Comparison of ENCODE assay signal across 16 cellular contexts in genomic region chr5:16461026-16461425, GRCh38. TPM values are rescaled to one million over a fixed set of nuclear protein-coding genes. Genes with fewer than 3 reads are reported as not detected.
DNase-seq lines count a peak whose midpoint lies in the region; ATAC-seq and TF ChIP-seq lines count a peak whose summit lies in the region.
"Had no signal": no experiment of that assay in that cellular context is flagged by ENCODE, and none has a peak within 500 bp of the region (broad histone marks: within the 10 kb centered on the region; RNA-seq: fewer than 3 reads in every experiment).

No MANE protein-coding gene starts in this region.

- DNase-seq in AG04449 (ENCODE audit: low read depth, low spot score) (peak; percentile 59), iris pigment epithelial cell (ENCODE audit: low read depth) (peak; percentile 95), GM03348 (ENCODE audit: low spot score) (no peak), NCI-H1694 (lab: John Stamatoyannopoulos, UW) (no peak)
- no peak for DNase-seq in CD8-positive, alpha-beta memory T cell
- DNase-seq: adrenal gland, gastrocnemius medialis, islet precursor cell, NCI-H1092 treated with DMSO at 0.1 percent for 48 hours, NCI-H446 treated with DMSO at 0.1 percent for 48 hours, PC-3 had no signal

- no peak overlapping the region for H3K27ac ChIP-seq in CD8-positive, alpha-beta memory T cell (ENCODE audit: low read depth, low read length)
- H3K27ac ChIP-seq: adrenal gland, C4-2B had no signal

- H3K9me3 ChIP-seq in CD8-positive, alpha-beta memory T cell (ENCODE audit: low read length): no peaks in the 10 kb centered on the region
- H3K9me3 ChIP-seq: adrenal gland, gastrocnemius medialis, right atrium auricular region had no signal

- CTCF ChIA-PET in AG04449 (lab: Yijun Ruan, JAX): interaction anchor here (0.8 to 8.0 kb wide), 6 partner anchors 9 to 301 kb away, joined by 3 to 100 read pairs (median 4); no protein-coding TSS in a partner anchor
- CTCF ChIA-PET in CD8-positive, alpha-beta memory T cell (lab: Charles Lee): interaction anchor here (0.7 kb wide), 1 partner anchor 32 kb away, joined by 3 read pairs; no protein-coding TSS in a partner anchor

- H3K27ac Mint-ChIP-seq in CD8-positive, alpha-beta memory T cell: peak overlapping the region in 7 of 8 donors; percentile 36 to 89 (median 69)
- H3K27ac Mint-ChIP-seq in activated T-helper 17 cell treated with anti-CD3 and anti-CD28 coated beads, Interleukin-2, amount 50 U/mL, for 72 hours: peak overlapping the region; percentile 81

- H3K36me3 ChIP-seq in CD8-positive, alpha-beta memory T cell (ENCODE audit: insufficient read depth, low read length): peaks cover 37% of the 10 kb centered on the region

- no peak for TF ChIP-seq CTCF in AG04449 (IDR thresholded peaks at IDR 0.05; ENCODE audit: insufficient read depth, low read length, missing control alignments)

- H3K36me3 Mint-ChIP-seq in CD8-positive, alpha-beta memory T cell: peaks cover 5 to 94% (median 22%) of the 10 kb centered on the region in 3 donors
- H3K36me3 Mint-ChIP-seq in activated T-helper 17 cell treated with anti-CD3 and anti-CD28 coated beads, Interleukin-2, amount 50 U/mL, for 72 hours (ENCODE audit: low read depth): peaks cover 98% of the 10 kb centered on the region

- peaks cover 0 to 2% of the 10 kb centered on the region in 2 donors for H3K27me3 Mint-ChIP-seq in CD8-positive, alpha-beta memory T cell
- H3K27me3 Mint-ChIP-seq in activated T-helper 17 cell treated with anti-CD3 and anti-CD28 coated beads, Interleukin-2, amount 50 U/mL, for 72 hours: no peaks in the 10 kb centered on the region

- peak overlapping the region; percentile 3 to 73 (median 52) for H3K4me3 Mint-ChIP-seq in CD8-positive, alpha-beta memory T cell
- peak overlapping the region; percentile 51 for H3K4me3 Mint-ChIP-seq in activated T-helper 17 cell treated with anti-CD3 and anti-CD28 coated beads, Interleukin-2, amount 50 U/mL, for 72 hours

- no peaks in the 10 kb centered on the region for H3K9me3 Mint-ChIP-seq in CD8-positive, alpha-beta memory T cell
- H3K9me3 Mint-ChIP-seq in activated T-helper 17 cell treated with anti-CD3 and anti-CD28 coated beads, Interleukin-2, amount 50 U/mL, for 72 hours: no peaks in the 10 kb centered on the region

- peaks cover 82 to 99% (median 95%) of the 10 kb centered on the region in 3 donors for H3K4me1 Mint-ChIP-seq in CD8-positive, alpha-beta memory T cell
- peaks cover 52% of the 10 kb centered on the region for H3K4me1 Mint-ChIP-seq in activated T-helper 17 cell treated with anti-CD3 and anti-CD28 coated beads, Interleukin-2, amount 50 U/mL, for 72 hours

- no peak for ATAC-seq in activated T-helper 17 cell treated with anti-CD3 and anti-CD28 coated beads, Interleukin-2, amount 50 U/mL, for 72 hours (replicated peaks)
- no peak for ATAC-seq in HG03520 (IDR thresholded peaks at IDR 0.05; ENCODE audit: unreplicated experiment)
- ATAC-seq in SK-N-SH treated with all-trans-retinoic acid at 6 μM for 48 hours: no peak
- ATAC-seq: PC-3 had no signal

- H3K4me1 ChIP-seq in CD8-positive, alpha-beta memory T cell (ENCODE audit: insufficient read depth, low read length): peaks cover 75% of the 10 kb centered on the region

- H3K4me3 ChIP-seq in AG04449 (ENCODE audit: low read depth, low read length): no peak overlapping the region
- no peak overlapping the region for H3K4me3 ChIP-seq in CD8-positive, alpha-beta memory T cell (ENCODE audit: low read length)
- H3K4me3 ChIP-seq: adrenal gland, gastrocnemius medialis, right atrium auricular region had no signal

- POLR2A ChIA-PET in AG04449 (lab: Yijun Ruan, JAX): no interaction called here
- POLR2A ChIA-PET in CD8-positive, alpha-beta memory T cell (lab: Charles Lee): no interaction called here

- H3K27me3 ChIP-seq in CD8-positive, alpha-beta memory T cell (ENCODE audit: insufficient read depth, low read length, poor library complexity, severe bottlenecking): no peaks in the 10 kb centered on the region
- H3K27me3 ChIP-seq: adrenal gland, gastrocnemius medialis, right atrium auricular region had no signal

TF ChIP-seq in SK-N-SH treated with all-trans-retinoic acid at 6 μM for 48 hours, 23 proteins besides CTCF, POLR2A, EP300 and RAD21:
- TF ChIP-seq ZFP30 (CRISPR knock-in tag; IDR thresholded peaks at IDR 0.05) (no peak), ZFP3 (CRISPR knock-in tag; IDR thresholded peaks at IDR 0.05) (no peak), BACH2 (CRISPR knock-in tag; IDR thresholded peaks at IDR 0.05; ENCODE audit: borderline replicate concordance) (no peak), PATZ1 (CRISPR knock-in tag; IDR thresholded peaks at IDR 0.05; ENCODE audit: borderline replicate concordance) (no peak), CREB5 (CRISPR knock-in tag; IDR thresholded peaks at IDR 0.05; ENCODE audit: low read depth) (no peak), ZNF70 (CRISPR knock-in tag; IDR thresholded peaks at IDR 0.05) (no peak), POU6F1 (CRISPR knock-in tag; IDR thresholded peaks at IDR 0.05; ENCODE audit: borderline replicate concordance, low read depth) (no peak), TCF4 (CRISPR knock-in tag; IDR thresholded peaks at IDR 0.05; ENCODE audit: borderline replicate concordance) (no peak), ISL1 (CRISPR knock-in tag; IDR thresholded peaks at IDR 0.05) (no peak), ZNF8 (CRISPR knock-in tag; IDR thresholded peaks at IDR 0.05) (no peak)

RNA-seq across cellular contexts. Expression of gene ZNF622, which starts 4.6 kb away (rescaled TPM):
- 10 to 100 TPM; 45.1 to 45.9 TPM for total RNA-seq in CD8-positive, alpha-beta memory T cell
- polyA plus RNA-seq in CD8-positive, alpha-beta memory T cell: 54.9 TPM
- 10 to 100 TPM; 27.0 to 37.3 TPM for total RNA-seq in activated T-helper 17 cell treated with anti-CD3 and anti-CD28 coated beads, Interleukin-2, amount 50 U/mL, for 72 hours

Comparison
In these comparisons a context has a peak if more than half of its experiments do, and no peak if none do; other contexts are left out.
1. DNase-seq: peak in AG04449 (single experiment) and iris pigment epithelial cell (single experiment); none in CD8-positive, alpha-beta memory T cell (0 of 5), GM03348 (single experiment) and NCI-H1694 (single experiment).